Comparison of ENCODE assay signal across 13 cellular contexts in genomic region chr22:37744589-37744988, GRCh38. TPM values are rescaled to one million over a fixed set of nuclear protein-coding genes. Genes with fewer than 3 reads are reported as not detected.
DNase-seq lines count a peak whose midpoint lies in the region; ATAC-seq and TF ChIP-seq lines count a peak whose summit lies in the region.
"Had no signal": no experiment of that assay in that cellular context is flagged by ENCODE, and none has a peak within 500 bp of the region (broad histone marks: within the 10 kb centered on the region; RNA-seq: fewer than 3 reads in every experiment).

No MANE protein-coding gene starts in this region.

- no peak overlapping the region for H3K4me2 ChIP-seq in mesenchymal stem cell (ENCODE audit: low read length, poor library complexity, severe bottlenecking)

- H3K9me3 ChIP-seq in mesenchymal stem cell (ENCODE audit: control insufficient read depth, low read length), result no peaks in the 10 kb centered on the region
- H3K9me3 ChIP-seq: body of pancreas, Peyer's patch had no signal

- no peak overlapping the region for H3K18ac ChIP-seq in mesenchymal stem cell (ENCODE audit: low read depth in 1 of 2, low read length in 2 of 2)

- H3K4me3 Mint-ChIP-seq in stimulated activated naive CD8-positive, alpha-beta T cell treated with anti-CD3 and anti-CD28 coated beads, Interleukin-15, Interleukin-2, amounts not matched to agents 100 ng/mL and 50 ng/mL, for 24 hours, result peak overlapping the region; percentile 88
- H3K4me3 Mint-ChIP-seq in WTC11, result peak overlapping the region; percentile 39; the same call in 1 of the 2 replicates

- no peaks in the 10 kb centered on the region for H3K27me3 ChIP-seq in mesenchymal stem cell (ENCODE audit: control insufficient read depth in 1 of 2, insufficient read depth in 1 of 2, low read length in 2 of 2)
- H3K27me3 ChIP-seq: body of pancreas, Peyer's patch had no signal

- no peak for TF ChIP-seq CTCF in WTC11 (IDR thresholded peaks at IDR 0.05)

- H2AK5ac ChIP-seq in mesenchymal stem cell (ENCODE audit: low read length, severe bottlenecking), result peak overlapping the region; percentile 69

- no peak for DNase-seq in stimulated activated naive CD8-positive, alpha-beta T cell treated with anti-CD3 and anti-CD28 coated beads, Interleukin-15, Interleukin-2, amounts not matched to agents 100 U/mL and 50 U/mL, for 24 hours
- DNase-seq in WTC11 (ENCODE audit: low spot score), result no peak
- DNase-seq in mesenchymal stem cell, result no peak
- no peak for DNase-seq in amniotic stem cell (lab: John Stamatoyannopoulos, UW)
- no peak for DNase-seq in superior temporal gyrus (ENCODE audit: extremely low spot score)
- no peak for DNase-seq in NCI-H1417 treated with DMSO at 0.1 percent for 48 hours (lab: John Stamatoyannopoulos, UW)
- DNase-seq: body of pancreas, kidney glomerular epithelial cell, NCI-H2107, Peyer's patch had no signal

- peaks cover 59% of the 10 kb centered on the region for H3K4me1 Mint-ChIP-seq in stimulated activated naive CD8-positive, alpha-beta T cell treated with anti-CD3 and anti-CD28 coated beads, Interleukin-15, Interleukin-2, amounts not matched to agents 100 ng/mL and 50 ng/mL, for 24 hours (ENCODE audit: low read depth)
- peaks cover 19% of the 10 kb centered on the region for H3K4me1 Mint-ChIP-seq in WTC11

- ATAC-seq in stimulated activated naive CD8-positive, alpha-beta T cell treated with anti-CD3 and anti-CD28 coated beads, Interleukin-15, Interleukin-2, amounts not matched to agents 100 U/mL and 50 U/mL, for 24 hours, result no peak
- ATAC-seq in WTC11 (no peak), HG02610 (IDR thresholded peaks at IDR 0.05; ENCODE audit: unreplicated experiment) (no peak)
- ATAC-seq: activated CD4-positive, CD25-positive, alpha-beta regulatory T cell treated with anti-CD3 and anti-CD28 coated beads, Interleukin-2, amount 50 U/mL, for 24 hours; body of pancreas had no signal

- H3K27ac Mint-ChIP-seq in stimulated activated naive CD8-positive, alpha-beta T cell treated with anti-CD3 and anti-CD28 coated beads, Interleukin-15, Interleukin-2, amounts not matched to agents 100 ng/mL and 50 ng/mL, for 24 hours, result no peak overlapping the region
- no peak overlapping the region for H3K27ac Mint-ChIP-seq in WTC11

- H3K9me3 Mint-ChIP-seq in stimulated activated naive CD8-positive, alpha-beta T cell treated with anti-CD3 and anti-CD28 coated beads, Interleukin-15, Interleukin-2, amounts not matched to agents 100 ng/mL and 50 ng/mL, for 24 hours, result no peaks in the 10 kb centered on the region
- H3K9me3 Mint-ChIP-seq in WTC11, result no peaks in the 10 kb centered on the region

- peak overlapping the region in 1 of 2 experiments; percentile 96 for H3K4me3 ChIP-seq in mesenchymal stem cell (ENCODE audit: insufficient read depth in 1 of 2, low read depth in 1 of 2, low read length in 2 of 2)

- POLR2A ChIA-PET in WTC11 (lab: Charles Lee), result no interaction called here

- H3K23ac ChIP-seq in mesenchymal stem cell (ENCODE audit: low read length in 2 of 2), result no peak overlapping the region

- peaks cover 63% of the 10 kb centered on the region for H3K4me1 ChIP-seq in mesenchymal stem cell (ENCODE audit: control insufficient read depth, insufficient read depth, low read depth, low read length)

- peak overlapping the region; percentile 4 for H3K27ac ChIP-seq in mesenchymal stem cell (ENCODE audit: low read length, poor library complexity, severe bottlenecking)

- H2AFZ ChIP-seq in mesenchymal stem cell (ENCODE audit: low read depth, low read length), result no peak overlapping the region

- CTCF ChIA-PET in WTC11 (lab: Charles Lee), result interaction anchor here (1.2 kb wide), 1 partner anchor 101 kb away, joined by 3 read pairs; no protein-coding TSS in a partner anchor

- peak overlapping the region in 1 of 2 experiments; percentile 2 for H3K14ac ChIP-seq in mesenchymal stem cell (ENCODE audit: low read length in 2 of 2)

- H2BK15ac ChIP-seq in mesenchymal stem cell (ENCODE audit: low read depth, poor library complexity, severe bottlenecking), result no peak overlapping the region

- peak overlapping the region; percentile 24 to 34 for H3K4ac ChIP-seq in mesenchymal stem cell (ENCODE audit: low read depth in 1 of 2, low read length in 2 of 2)

- H2BK5ac ChIP-seq in mesenchymal stem cell (ENCODE audit: low read depth, low read length, poor library complexity, severe bottlenecking), result no peak overlapping the region

- peaks cover 6% of the 10 kb centered on the region for H3K79me1 ChIP-seq in mesenchymal stem cell (replicated peaks; ENCODE audit: low read length, poor library complexity, severe bottlenecking)

- 87% methylated on average over 6 of the region's 6 CpGs for WGBS in mesenchymal stem cell

- peaks cover 0 to 11% of the 10 kb centered on the region in 2 experiments for H3K36me3 ChIP-seq in mesenchymal stem cell (ENCODE audit: control insufficient read depth in 1 of 2, insufficient read depth in 2 of 2, low read depth in 1 of 2, low read length in 2 of 2)
- H3K36me3 ChIP-seq: Peyer's patch had no signal

- H3K36me3 Mint-ChIP-seq in stimulated activated naive CD8-positive, alpha-beta T cell treated with anti-CD3 and anti-CD28 coated beads, Interleukin-15, Interleukin-2, amounts not matched to agents 100 ng/mL and 50 ng/mL, for 24 hours (ENCODE audit: low read depth), result no peaks in the 10 kb centered on the region
- H3K36me3 Mint-ChIP-seq in WTC11, result no peaks in the 10 kb centered on the region; the same call in none of the 2 replicates

- no peak overlapping the region for H2BK120ac ChIP-seq in mesenchymal stem cell (ENCODE audit: low read depth, low read length)

- H4K91ac ChIP-seq in mesenchymal stem cell (ENCODE audit: low read length), result no peak overlapping the region

- no peaks in the 10 kb centered on the region for H3K27me3 Mint-ChIP-seq in stimulated activated naive CD8-positive, alpha-beta T cell treated with anti-CD3 and anti-CD28 coated beads, Interleukin-15, Interleukin-2, amounts not matched to agents 100 ng/mL and 50 ng/mL, for 24 hours
- H3K27me3 Mint-ChIP-seq in WTC11 (ENCODE audit: low read depth), result peaks cover 55% of the 10 kb centered on the region

- H4K8ac ChIP-seq in mesenchymal stem cell (ENCODE audit: low read length), result no peak overlapping the region

- H3K9ac ChIP-seq in mesenchymal stem cell (ENCODE audit: low read length), result peak overlapping the region; percentile 92

- peak overlapping the region; percentile 69 for H2BK12ac ChIP-seq in mesenchymal stem cell (ENCODE audit: low read length in 2 of 2)

TF ChIP-seq in WTC11, 78 proteins besides CTCF, POLR2A, EP300 and RAD21 (continues in another document):
- TF ChIP-seq CREM (CRISPR knock-in tag; IDR thresholded peaks at IDR 0.05) (no peak), HMGA2 (CRISPR knock-in tag; IDR thresholded peaks at IDR 0.05) (no peak), EMX1 (CRISPR knock-in tag; IDR thresholded peaks at IDR 0.05) (no peak), ZNF317 (CRISPR knock-in tag; IDR thresholded peaks at IDR 0.05; ENCODE audit: borderline replicate concordance, low read depth) (no peak), ZNF423 (CRISPR knock-in tag; IDR thresholded peaks at IDR 0.05) (no peak), GABPB1 (CRISPR knock-in tag; IDR thresholded peaks at IDR 0.05) (no peak), JUN (CRISPR knock-in tag; IDR thresholded peaks at IDR 0.05) (no peak), USF1 (CRISPR knock-in tag; IDR thresholded peaks at IDR 0.05) (no peak), E2F5 (CRISPR knock-in tag; IDR thresholded peaks at IDR 0.05) (no peak), TP53 (CRISPR knock-in tag; IDR thresholded peaks at IDR 0.05) (no peak)
- TF ChIP-seq, protein P1, sequence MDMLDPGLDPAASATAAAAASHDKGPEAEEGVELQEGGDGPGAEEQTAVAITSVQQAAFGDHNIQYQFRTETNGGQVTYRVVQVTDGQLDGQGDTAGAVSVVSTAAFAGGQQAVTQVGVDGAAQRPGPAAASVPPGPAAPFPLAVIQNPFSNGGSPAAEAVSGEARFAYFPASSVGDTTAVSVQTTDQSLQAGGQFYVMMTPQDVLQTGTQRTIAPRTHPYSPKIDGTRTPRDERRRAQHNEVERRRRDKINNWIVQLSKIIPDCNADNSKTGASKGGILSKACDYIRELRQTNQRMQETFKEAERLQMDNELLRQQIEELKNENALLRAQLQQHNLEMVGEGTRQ (CRISPR knock-in tag; IDR thresholded peaks at IDR 0.05), result no peak
- TF ChIP-seq, protein P2, sequence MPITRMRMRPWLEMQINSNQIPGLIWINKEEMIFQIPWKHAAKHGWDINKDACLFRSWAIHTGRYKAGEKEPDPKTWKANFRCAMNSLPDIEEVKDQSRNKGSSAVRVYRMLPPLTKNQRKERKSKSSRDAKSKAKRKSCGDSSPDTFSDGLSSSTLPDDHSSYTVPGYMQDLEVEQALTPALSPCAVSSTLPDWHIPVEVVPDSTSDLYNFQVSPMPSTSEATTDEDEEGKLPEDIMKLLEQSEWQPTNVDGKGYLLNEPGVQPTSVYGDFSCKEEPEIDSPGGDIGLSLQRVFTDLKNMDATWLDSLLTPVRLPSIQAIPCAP (CRISPR knock-in tag; IDR thresholded peaks at IDR 0.05), result no peak

RNA-seq across cellular contexts. Expression of gene TRIOBP, which starts 47.7 kb away (rescaled TPM):
- total RNA-seq in WTC11 (2021), result 54.0 to 58.9 TPM (median 56.8 TPM) in 3 replicates
- 67.0 TPM for polyA plus RNA-seq in mesenchymal stem cell (2013, experiment 1 of 2)
- 64.8 TPM for polyA plus RNA-seq in mesenchymal stem cell (2013, experiment 2 of 2)

RNA-seq across cellular contexts. Expression of gene NOL12, which starts 58.4 kb away (rescaled TPM):
- 20.3 to 24.9 TPM (median 22.0 TPM) in 3 replicates for total RNA-seq in WTC11 (2021)
- 14.9 TPM for polyA plus RNA-seq in mesenchymal stem cell (2013, experiment 1 of 2)
- polyA plus RNA-seq in mesenchymal stem cell (2013, experiment 2 of 2), result 13.9 TPM
